22 cellular contexts compared by ENCODE assay signal in the genomic region with DNA sequence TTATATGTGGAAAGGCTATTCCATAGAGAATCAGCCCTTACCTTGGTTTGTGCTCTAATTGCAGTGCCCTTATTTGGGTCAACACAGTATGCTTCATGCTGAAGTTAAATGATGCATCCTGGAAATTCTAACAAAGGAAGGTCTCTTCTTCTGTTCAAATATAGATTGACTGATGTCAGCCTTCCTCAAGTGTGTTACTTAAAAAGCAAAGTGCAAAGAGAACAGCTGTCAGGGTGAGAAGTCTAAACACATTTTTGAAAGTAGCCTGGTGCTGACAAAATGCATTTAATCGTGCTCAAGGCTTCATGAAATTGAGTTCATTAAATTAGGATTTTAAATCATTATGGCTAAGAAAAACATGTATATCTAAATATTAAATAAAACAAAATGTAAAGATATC. TPM values are rescaled to one million over a fixed set of nuclear protein-coding genes. Genes with fewer than 3 reads are reported as not detected.
"Had no signal": no experiment of that assay in that cellular context is flagged by ENCODE, and none has a peak within 500 bp of the region (broad histone marks: within the 10 kb centered on the region; RNA-seq: fewer than 3 reads in every experiment).

No MANE protein-coding gene starts in this region.

- H3K27me3 ChIP-seq: adrenal gland, right atrium auricular region, transverse colon, vagina had no signal

- H3K27ac ChIP-seq: adrenal gland, epithelial cell of prostate, right atrium auricular region, transverse colon, vagina had no signal

- DNase-seq: activated CD4-positive, alpha-beta T cell treated with anti-CD3 and anti-CD28 coated beads for 36 hours; activated CD8-positive, alpha-beta T cell treated with anti-CD3 and anti-CD28 coated beads for 36 hours; activated effector memory CD4-positive, alpha-beta T cell treated with anti-CD3 and anti-CD28 coated beads, Interleukin-2, amount 50 U/mL, for 16 hours; activated T-cell treated with anti-CD3 and anti-CD28 coated beads, Interleukin-2, amount 50 U/mL, for 48 hours; adrenal gland; foreskin melanocyte; head of caudate nucleus; immature natural killer cell; mesenchymal stem cell; occipital lobe; stimulated activated CD4-positive, alpha-beta T cell treated with anti-CD3 and anti-CD28 coated beads, Interleukin-4, amount 100 ng/mL, for 4 hours; stimulated activated CD8-positive, alpha-beta memory T cell treated with anti-CD3 and anti-CD28 coated beads, Interleukin-4, amount 100 ng/mL, for 48 hours; stimulated activated naive CD4-positive, alpha-beta T cell treated with Interleukin-2 at 50 U/mL for 16 hours; substantia nigra; transverse colon had no signal

- H3K4me1 ChIP-seq: adrenal gland, right atrium auricular region, vagina had no signal

- H3K9me3 ChIP-seq: adrenal gland, right atrium auricular region, transverse colon, vagina had no signal

- H3K4me2 ChIP-seq: smooth muscle cell had no signal

- H3K36me3 ChIP-seq: adrenal gland, right atrium auricular region, transverse colon, vagina had no signal

- ATAC-seq: activated CD4-positive, alpha-beta T cell treated with anti-CD3 and anti-CD28 coated beads for 36 hours; activated CD8-positive, alpha-beta T cell treated with anti-CD3 and anti-CD28 coated beads for 36 hours had no signal

- H3K4me3 ChIP-seq: adrenal gland, right atrium auricular region, smooth muscle cell, transverse colon, vagina had no signal

RNA-seq across cellular contexts. Expression of a gene that starts 19.5 kb away (rescaled TPM):
- total RNA-seq: activated CD4-positive, alpha-beta T cell treated with anti-CD3 and anti-CD28 coated beads for 36 hours; activated CD8-positive, alpha-beta T cell treated with anti-CD3 and anti-CD28 coated beads for 36 hours; chondrocyte; dermis microvascular lymphatic vessel endothelial cell; fibroblast of lung; right atrium auricular region; vagina had no signal
